In genomic region chr10:78359641-78360091, GRCh38 we compare ENCODE assay signal across 1 cellular context.
TF ChIP-seq lines count a peak whose summit lies in the region.

No MANE protein-coding gene starts in this region.

TF ChIP-seq in GM23338, 12 proteins besides CTCF, POLR2A, EP300 and RAD21 (continued from another document):
- TF ChIP-seq REST (IDR thresholded peaks at IDR 0.05; ENCODE audit: unreplicated experiment) (no peak), ZNF462 (CRISPR knock-in tag; IDR thresholded peaks at IDR 0.05) (no peak), EZH2phosphoT487 (IDR thresholded peaks at IDR 0.05; ENCODE audit: unreplicated experiment) (no peak)
